ENCODE assay signal across 1 cellular context in the genomic region with DNA sequence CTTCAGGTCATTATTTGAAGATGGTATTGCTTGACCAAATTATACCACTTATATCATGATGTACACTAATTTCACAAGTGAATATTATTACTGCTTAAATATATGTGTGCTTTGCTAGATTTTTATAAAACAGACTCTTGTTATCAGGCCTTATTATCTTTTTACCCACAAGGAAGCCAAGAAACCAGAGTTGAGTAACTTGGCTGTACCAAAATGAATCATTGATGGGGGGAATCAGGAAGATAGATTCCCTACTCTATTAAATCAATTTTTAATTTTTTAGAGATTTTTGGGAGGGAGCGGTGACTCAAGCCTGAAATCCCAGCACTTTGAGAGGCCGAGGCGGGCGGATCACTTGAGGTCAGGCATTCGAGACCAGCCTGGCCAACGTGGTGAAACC.
TF ChIP-seq lines count a peak whose summit lies in the region.

No MANE protein-coding gene starts in this region.

TF ChIP-seq in HepG2, 621 proteins besides CTCF, POLR2A, EP300 and RAD21 (continued from another document):
- TF ChIP-seq, protein P1, sequence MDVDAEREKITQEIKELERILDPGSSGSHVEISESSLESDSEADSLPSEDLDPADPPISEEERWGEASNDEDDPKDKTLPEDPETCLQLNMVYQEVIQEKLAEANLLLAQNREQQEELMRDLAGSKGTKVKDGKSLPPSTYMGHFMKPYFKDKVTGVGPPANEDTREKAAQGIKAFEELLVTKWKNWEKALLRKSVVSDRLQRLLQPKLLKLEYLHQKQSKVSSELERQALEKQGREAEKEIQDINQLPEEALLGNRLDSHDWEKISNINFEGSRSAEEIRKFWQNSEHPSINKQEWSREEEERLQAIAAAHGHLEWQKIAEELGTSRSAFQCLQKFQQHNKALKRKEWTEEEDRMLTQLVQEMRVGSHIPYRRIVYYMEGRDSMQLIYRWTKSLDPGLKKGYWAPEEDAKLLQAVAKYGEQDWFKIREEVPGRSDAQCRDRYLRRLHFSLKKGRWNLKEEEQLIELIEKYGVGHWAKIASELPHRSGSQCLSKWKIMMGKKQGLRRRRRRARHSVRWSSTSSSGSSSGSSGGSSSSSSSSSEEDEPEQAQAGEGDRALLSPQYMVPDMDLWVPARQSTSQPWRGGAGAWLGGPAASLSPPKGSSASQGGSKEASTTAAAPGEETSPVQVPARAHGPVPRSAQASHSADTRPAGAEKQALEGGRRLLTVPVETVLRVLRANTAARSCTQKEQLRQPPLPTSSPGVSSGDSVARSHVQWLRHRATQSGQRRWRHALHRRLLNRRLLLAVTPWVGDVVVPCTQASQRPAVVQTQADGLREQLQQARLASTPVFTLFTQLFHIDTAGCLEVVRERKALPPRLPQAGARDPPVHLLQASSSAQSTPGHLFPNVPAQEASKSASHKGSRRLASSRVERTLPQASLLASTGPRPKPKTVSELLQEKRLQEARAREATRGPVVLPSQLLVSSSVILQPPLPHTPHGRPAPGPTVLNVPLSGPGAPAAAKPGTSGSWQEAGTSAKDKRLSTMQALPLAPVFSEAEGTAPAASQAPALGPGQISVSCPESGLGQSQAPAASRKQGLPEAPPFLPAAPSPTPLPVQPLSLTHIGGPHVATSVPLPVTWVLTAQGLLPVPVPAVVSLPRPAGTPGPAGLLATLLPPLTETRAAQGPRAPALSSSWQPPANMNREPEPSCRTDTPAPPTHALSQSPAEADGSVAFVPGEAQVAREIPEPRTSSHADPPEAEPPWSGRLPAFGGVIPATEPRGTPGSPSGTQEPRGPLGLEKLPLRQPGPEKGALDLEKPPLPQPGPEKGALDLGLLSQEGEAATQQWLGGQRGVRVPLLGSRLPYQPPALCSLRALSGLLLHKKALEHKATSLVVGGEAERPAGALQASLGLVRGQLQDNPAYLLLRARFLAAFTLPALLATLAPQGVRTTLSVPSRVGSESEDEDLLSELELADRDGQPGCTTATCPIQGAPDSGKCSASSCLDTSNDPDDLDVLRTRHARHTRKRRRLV (CRISPR knock-in tag; IDR thresholded peaks at IDR 0.05), result no peak
- TF ChIP-seq HMGA1 (CRISPR knock-in tag; conservative IDR thresholded peaks at IDR 0.05) (no peak), KDM2A (CRISPR knock-in tag; IDR thresholded peaks at IDR 0.05; ENCODE audit: borderline replicate concordance, low read depth) (no peak)
